Comparison of ENCODE assay signal across 1 cellular context in the genomic region with DNA sequence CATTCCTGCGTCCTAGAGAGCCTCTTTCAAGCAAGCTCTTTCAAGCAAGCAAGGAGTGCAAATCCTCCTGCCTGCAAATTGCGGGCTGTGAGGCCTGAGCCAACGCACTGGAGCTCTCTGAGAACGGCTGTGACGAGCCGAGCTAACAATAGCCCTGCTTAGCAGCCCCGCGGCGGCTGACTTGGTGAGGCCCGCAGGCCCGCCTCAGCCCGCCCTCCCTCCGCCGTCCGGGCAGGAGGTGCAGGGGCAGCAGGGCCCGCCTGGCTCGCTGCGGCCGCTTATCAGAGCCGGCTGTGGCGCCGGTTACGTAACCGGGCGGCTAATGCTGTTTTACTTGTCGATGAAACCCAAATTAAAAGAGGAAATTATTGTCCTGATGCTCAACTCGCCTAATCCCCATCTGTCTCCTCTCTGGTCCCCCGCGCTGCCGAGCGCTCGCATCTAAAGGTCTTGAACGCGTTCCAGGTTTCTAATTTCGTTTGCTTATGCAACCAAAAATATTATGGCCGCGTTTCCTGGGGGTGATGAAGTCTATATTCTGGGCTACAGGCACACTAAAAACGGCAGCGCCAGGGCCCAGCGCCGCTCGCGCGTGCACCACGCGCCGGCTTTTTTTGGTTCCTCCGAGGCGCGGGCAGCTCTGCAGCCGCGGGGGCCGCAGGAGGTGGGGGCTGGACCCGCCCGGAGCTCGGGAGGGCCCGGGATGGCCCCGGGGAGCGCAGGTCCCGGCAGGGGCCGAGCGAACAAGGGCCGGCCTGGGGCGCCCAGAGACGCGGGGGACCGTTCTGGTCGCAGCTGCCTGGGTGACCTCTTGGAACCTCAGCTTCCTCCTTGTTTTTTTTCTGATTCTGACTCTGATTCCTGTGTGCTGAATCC.
TF ChIP-seq lines count a peak whose summit lies in the region.

No MANE protein-coding gene starts in this region.

TF ChIP-seq in HepG2, 621 proteins besides CTCF, POLR2A, EP300 and RAD21 (continued from another document):
- TF ChIP-seq, protein P1, sequence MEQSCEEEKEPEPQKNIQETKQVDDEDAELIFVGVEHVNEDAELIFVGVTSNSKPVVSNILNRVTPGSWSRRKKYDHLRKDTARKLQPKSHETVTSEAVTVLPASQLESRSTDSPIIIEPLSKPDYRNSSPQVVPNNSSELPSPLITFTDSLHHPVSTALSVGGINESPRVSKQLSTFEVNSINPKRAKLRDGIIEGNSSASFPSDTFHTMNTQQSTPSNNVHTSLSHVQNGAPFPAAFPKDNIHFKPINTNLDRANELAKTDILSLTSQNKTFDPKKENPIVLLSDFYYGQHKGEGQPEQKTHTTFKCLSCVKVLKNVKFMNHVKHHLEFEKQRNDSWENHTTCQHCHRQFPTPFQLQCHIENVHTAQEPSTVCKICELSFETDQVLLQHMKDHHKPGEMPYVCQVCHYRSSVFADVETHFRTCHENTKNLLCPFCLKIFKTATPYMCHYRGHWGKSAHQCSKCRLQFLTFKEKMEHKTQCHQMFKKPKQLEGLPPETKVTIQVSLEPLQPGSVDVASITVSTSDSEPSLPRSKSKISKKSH (CRISPR knock-in tag; IDR thresholded peaks at IDR 0.05; ENCODE audit: borderline replicate concordance): peak; percentile 56; the same call in 1 of the 2 replicates
- TF ChIP-seq REXO4 (CRISPR knock-in tag; IDR thresholded peaks at IDR 0.05; ENCODE audit: borderline replicate concordance) (no peak), TEAD2 (CRISPR knock-in tag; IDR thresholded peaks at IDR 0.05) (no peak), ZNF598 (CRISPR knock-in tag; IDR thresholded peaks at IDR 0.05; ENCODE audit: borderline replicate concordance) (0 out of 2 replicates have a peak, but pooled peaks have one; percentile 47), IRX3 (CRISPR knock-in tag; IDR thresholded peaks at IDR 0.05; ENCODE audit: borderline replicate concordance, low read depth) (0 out of 2 replicates have a peak, but pooled peaks have one; percentile 19), PHF21A (CRISPR knock-in tag; IDR thresholded peaks at IDR 0.05) (peak; percentile 93), MZF1 (CRISPR knock-in tag; IDR thresholded peaks at IDR 0.05; ENCODE audit: borderline replicate concordance) (no peak), ARNTL (CRISPR knock-in tag; IDR thresholded peaks at IDR 0.05) (no peak; the same call in 1 of the 2 replicates), THYN1 (CRISPR knock-in tag; IDR thresholded peaks at IDR 0.05; ENCODE audit: borderline replicate concordance, low read depth) (no peak), HCFC1 (IDR thresholded peaks at IDR 0.05; ENCODE audit: low read depth, low read length) (no peak), ZMYM4 (CRISPR knock-in tag; IDR thresholded peaks at IDR 0.05) (no peak), EHMT2 (IDR thresholded peaks at IDR 0.05; ENCODE audit: borderline replicate concordance, low read depth, low read length) (no peak), ZNF761 (CRISPR knock-in tag; conservative IDR thresholded peaks at IDR 0.05) (peak; percentile 75; the same call in 1 of the 2 replicates), ZNF432 (CRISPR knock-in tag; IDR thresholded peaks at IDR 0.05; ENCODE audit: borderline replicate concordance) (no peak), NFKB2 (CRISPR knock-in tag; IDR thresholded peaks at IDR 0.05; ENCODE audit: borderline replicate concordance) (peak; percentile 57; the same call in 1 of the 2 replicates), KDM5B (CRISPR knock-in tag; IDR thresholded peaks at IDR 0.05; ENCODE audit: borderline replicate concordance) (peak; percentile 65), NBN (conservative IDR thresholded peaks at IDR 0.05) (no peak), NONO (IDR thresholded peaks at IDR 0.05) (no peak), NONO (CRISPR knock-in tag; conservative IDR thresholded peaks at IDR 0.05) (peak; percentile 42; the same call in 1 of the 2 replicates), ZNF552 (CRISPR knock-in tag; IDR thresholded peaks at IDR 0.05; ENCODE audit: borderline replicate concordance) (0 out of 2 replicates have a peak, but pooled peaks have one; percentile 35), SMARCE1 (IDR thresholded peaks at IDR 0.05; ENCODE audit: borderline replicate concordance) (no peak), TCF12 (IDR thresholded peaks at IDR 0.05) (no peak), TCF12 (CRISPR knock-in tag; IDR thresholded peaks at IDR 0.05) (peak; percentile 79; the same call in 1 of the 2 replicates)
- TF ChIP-seq, protein P2, sequence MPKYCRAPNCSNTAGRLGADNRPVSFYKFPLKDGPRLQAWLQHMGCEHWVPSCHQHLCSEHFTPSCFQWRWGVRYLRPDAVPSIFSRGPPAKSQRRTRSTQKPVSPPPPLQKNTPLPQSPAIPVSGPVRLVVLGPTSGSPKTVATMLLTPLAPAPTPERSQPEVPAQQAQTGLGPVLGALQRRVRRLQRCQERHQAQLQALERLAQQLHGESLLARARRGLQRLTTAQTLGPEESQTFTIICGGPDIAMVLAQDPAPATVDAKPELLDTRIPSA (CRISPR knock-in tag; IDR thresholded peaks at IDR 0.05; ENCODE audit: borderline replicate concordance): no peak
- TF ChIP-seq, protein P3, sequence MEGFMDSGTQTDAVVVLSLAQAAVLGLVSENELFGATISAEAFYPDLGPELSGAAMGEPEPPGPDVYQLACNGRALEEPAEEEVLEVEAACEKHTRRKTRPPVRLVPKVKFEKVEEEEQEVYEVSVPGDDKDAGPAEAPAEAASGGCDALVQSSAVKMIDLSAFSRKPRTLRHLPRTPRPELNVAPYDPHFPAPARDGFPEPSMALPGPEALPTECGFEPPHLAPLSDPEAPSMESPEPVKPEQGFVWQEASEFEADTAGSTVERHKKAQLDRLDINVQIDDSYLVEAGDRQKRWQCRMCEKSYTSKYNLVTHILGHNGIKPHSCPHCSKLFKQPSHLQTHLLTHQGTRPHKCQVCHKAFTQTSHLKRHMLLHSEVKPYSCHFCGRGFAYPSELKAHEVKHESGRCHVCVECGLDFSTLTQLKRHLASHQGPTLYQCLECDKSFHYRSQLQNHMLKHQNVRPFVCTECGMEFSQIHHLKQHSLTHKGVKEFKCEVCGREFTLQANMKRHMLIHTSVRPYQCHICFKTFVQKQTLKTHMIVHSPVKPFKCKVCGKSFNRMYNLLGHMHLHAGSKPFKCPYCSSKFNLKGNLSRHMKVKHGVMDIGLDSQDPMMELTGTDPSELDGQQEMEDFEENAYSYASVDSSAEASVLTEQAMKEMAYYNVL (CRISPR knock-in tag; IDR thresholded peaks at IDR 0.05; ENCODE audit: borderline replicate concordance): 0 out of 2 replicates have a peak, but pooled peaks have one; percentile 21
- TF ChIP-seq, protein P4, sequence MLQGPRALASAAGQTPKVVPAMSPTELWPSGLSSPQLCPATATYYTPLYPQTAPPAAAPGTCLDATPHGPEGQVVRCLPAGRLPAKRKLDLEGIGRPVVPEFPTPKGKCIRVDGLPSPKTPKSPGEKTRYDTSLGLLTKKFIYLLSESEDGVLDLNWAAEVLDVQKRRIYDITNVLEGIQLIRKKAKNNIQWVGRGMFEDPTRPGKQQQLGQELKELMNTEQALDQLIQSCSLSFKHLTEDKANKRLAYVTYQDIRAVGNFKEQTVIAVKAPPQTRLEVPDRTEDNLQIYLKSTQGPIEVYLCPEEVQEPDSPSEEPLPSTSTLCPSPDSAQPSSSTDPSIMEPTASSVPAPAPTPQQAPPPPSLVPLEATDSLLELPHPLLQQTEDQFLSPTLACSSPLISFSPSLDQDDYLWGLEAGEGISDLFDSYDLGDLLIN (CRISPR knock-in tag; IDR thresholded peaks at IDR 0.05; ENCODE audit: borderline replicate concordance): 0 out of 2 replicates have a peak, but pooled peaks have one; percentile 40
- TF ChIP-seq, protein P5, sequence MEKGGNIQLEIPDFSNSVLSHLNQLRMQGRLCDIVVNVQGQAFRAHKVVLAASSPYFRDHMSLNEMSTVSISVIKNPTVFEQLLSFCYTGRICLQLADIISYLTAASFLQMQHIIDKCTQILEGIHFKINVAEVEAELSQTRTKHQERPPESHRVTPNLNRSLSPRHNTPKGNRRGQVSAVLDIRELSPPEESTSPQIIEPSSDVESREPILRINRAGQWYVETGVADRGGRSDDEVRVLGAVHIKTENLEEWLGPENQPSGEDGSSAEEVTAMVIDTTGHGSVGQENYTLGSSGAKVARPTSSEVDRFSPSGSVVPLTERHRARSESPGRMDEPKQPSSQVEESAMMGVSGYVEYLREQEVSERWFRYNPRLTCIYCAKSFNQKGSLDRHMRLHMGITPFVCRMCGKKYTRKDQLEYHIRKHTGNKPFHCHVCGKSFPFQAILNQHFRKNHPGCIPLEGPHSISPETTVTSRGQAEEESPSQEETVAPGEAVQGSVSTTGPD (CRISPR knock-in tag; IDR thresholded peaks at IDR 0.05): 0 out of 2 replicates have a peak, but pooled peaks have one; percentile 23
